Comparison of ENCODE assay signal across 10 cellular contexts in the genomic region with DNA sequence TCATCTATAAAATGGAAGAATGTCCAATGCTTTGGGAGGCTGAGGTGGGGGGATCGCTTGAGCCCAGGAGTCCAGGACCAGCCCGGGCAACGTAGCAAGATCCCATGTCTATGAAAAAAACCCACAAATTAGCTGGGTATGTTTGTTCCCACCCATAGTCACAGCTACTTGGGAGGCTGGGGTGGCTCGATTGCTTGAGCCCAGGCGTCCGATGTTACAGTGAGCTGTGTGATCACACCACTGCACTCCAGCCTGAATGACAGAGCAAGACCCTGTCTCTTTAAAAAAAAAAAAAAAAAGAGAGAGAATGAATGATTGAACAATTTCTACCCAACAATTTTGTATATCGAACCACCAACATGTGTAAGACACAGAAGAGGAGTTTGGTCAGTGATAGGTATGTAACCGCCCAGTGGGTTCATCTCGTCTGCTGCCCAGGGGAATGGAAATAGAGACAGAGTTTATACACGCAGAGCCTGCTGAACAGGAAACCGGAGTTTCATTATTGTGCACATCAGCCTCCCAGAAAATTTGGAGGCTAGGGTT. TPM values are rescaled to one million over a fixed set of nuclear protein-coding genes. Genes with fewer than 3 reads are reported as not detected.
DNase-seq lines count a peak whose midpoint lies in the region; ATAC-seq, FAIRE-seq and TF ChIP-seq lines count a peak whose summit lies in the region.
"Had no signal": no experiment of that assay in that cellular context is flagged by ENCODE, and none has a peak within 500 bp of the region (broad histone marks: within the 10 kb centered on the region; RNA-seq: fewer than 3 reads in every experiment).

No MANE protein-coding gene starts in this region.

- H3K27ac ChIP-seq in astrocyte (ENCODE audit: low read depth, low read length) = peak overlapping the region; percentile 80
- peak overlapping the region; percentile 87 to 92 (median 91) for H3K27ac ChIP-seq in upper lobe of left lung

- peak overlapping the region; percentile 81 for H3K9ac ChIP-seq in astrocyte (ENCODE audit: low read length)

- H3K4me1 ChIP-seq in astrocyte (ENCODE audit: insufficient read depth, low read length) = peaks cover 14% of the 10 kb centered on the region
- H3K4me1 ChIP-seq in mononuclear cell (ENCODE audit: insufficient read depth, low read length) = peaks cover 25% of the 10 kb centered on the region
- peaks cover 10 to 16% (median 15%) of the 10 kb centered on the region in 4 donors for H3K4me1 ChIP-seq in upper lobe of left lung
- H3K4me1 ChIP-seq: BE2C had no signal

- no peak for TF ChIP-seq EP300 in upper lobe of left lung (IDR thresholded peaks at IDR 0.05)

- WGBS in upper lobe of left lung, 2 donors = 82 to 85% methylated on average over 11 of the region's 11 CpGs

- no peak for TF ChIP-seq POLR2A in upper lobe of left lung (IDR thresholded peaks at IDR 0.05)

- peak overlapping the region; percentile 19 for H3K4me3 ChIP-seq in astrocyte (ENCODE audit: insufficient read depth, low read depth, low read length)
- H3K4me3 ChIP-seq in mononuclear cell (ENCODE audit: low read length) = peak overlapping the region; percentile 26
- H3K4me3 ChIP-seq in upper lobe of left lung = peak overlapping the region in 3 of 4 donors; percentile 13 to 31 (median 26)

- H3K27me3 ChIP-seq in astrocyte (ENCODE audit: insufficient read depth, low read length) = no peaks in the 10 kb centered on the region
- no peaks in the 10 kb centered on the region for H3K27me3 ChIP-seq in mononuclear cell (ENCODE audit: insufficient read depth, low read length)
- no peaks in the 10 kb centered on the region for H3K27me3 ChIP-seq in upper lobe of left lung
- H3K27me3 ChIP-seq: BE2C had no signal

- H3K27ac Mint-ChIP-seq in activated naive CD4-positive, alpha-beta T cell treated with anti-CD3 and anti-CD28 coated beads, Interleukin-2, amount 50 U/mL, for 24 hours = peak overlapping the region; percentile 83
- H3K27ac Mint-ChIP-seq in astrocyte (ENCODE audit: unreplicated experiment) = peak overlapping the region; percentile 93

- peak overlapping the region; percentile 65 for H2AFZ ChIP-seq in astrocyte (ENCODE audit: low read depth, low read length)

- no peak for DNase-seq in activated naive CD4-positive, alpha-beta T cell (lab: John Stamatoyannopoulos, UW)
- DNase-seq in astrocyte (ENCODE audit: low read depth) (no peak), upper lobe of left lung (no peak), occipital lobe (lab: John Stamatoyannopoulos, UW) (no peak), NCI-H2107 treated with DMSO at 0.1 percent for 48 hours (lab: John Stamatoyannopoulos, UW; ENCODE audit: unreplicated experiment) (no peak)
- DNase-seq: NCI-H524 treated with DMSO at 0.1 percent for 48 hours had no signal

- FAIRE-seq in astrocyte (lab: Jason Lieb, UNC) = no peak

- no peaks in the 10 kb centered on the region for H3K36me3 Mint-ChIP-seq in activated naive CD4-positive, alpha-beta T cell treated with anti-CD3 and anti-CD28 coated beads, Interleukin-2, amount 50 U/mL, for 24 hours
- H3K36me3 Mint-ChIP-seq in astrocyte (ENCODE audit: low read depth, unreplicated experiment) = no peaks in the 10 kb centered on the region

- H3K9me3 Mint-ChIP-seq in activated naive CD4-positive, alpha-beta T cell treated with anti-CD3 and anti-CD28 coated beads, Interleukin-2, amount 50 U/mL, for 24 hours = no peaks in the 10 kb centered on the region
- H3K9me3 Mint-ChIP-seq in astrocyte (ENCODE audit: unreplicated experiment) = no peaks in the 10 kb centered on the region

- TF ChIP-seq CTCF in astrocyte (IDR thresholded peaks at IDR 0.05; ENCODE audit: insufficient read depth, low read depth, low read length) = no peak
- no peak for TF ChIP-seq CTCF in upper lobe of left lung (IDR thresholded peaks at IDR 0.05)

- H3K4me1 Mint-ChIP-seq in activated naive CD4-positive, alpha-beta T cell treated with anti-CD3 and anti-CD28 coated beads, Interleukin-2, amount 50 U/mL, for 24 hours = peaks cover 12% of the 10 kb centered on the region
- peaks cover 10% of the 10 kb centered on the region for H3K4me1 Mint-ChIP-seq in astrocyte (ENCODE audit: low read depth, unreplicated experiment)

- H4K20me1 ChIP-seq in astrocyte (ENCODE audit: insufficient read depth, low read length) = no peaks in the 10 kb centered on the region

- H3K4me3 Mint-ChIP-seq in activated naive CD4-positive, alpha-beta T cell treated with anti-CD3 and anti-CD28 coated beads, Interleukin-2, amount 50 U/mL, for 24 hours = peak overlapping the region; percentile 76
- H3K4me3 Mint-ChIP-seq in astrocyte (ENCODE audit: unreplicated experiment) = no peak overlapping the region

- peak in 1 of 2 donors; percentile 5 for ATAC-seq in upper lobe of left lung (ENCODE audit: low FRiP score in 2 of 2)
- no peak for ATAC-seq in activated CD4-positive, CD25-positive, alpha-beta regulatory T cell treated with anti-CD3 and anti-CD28 coated beads, Interleukin-2, amount 50 U/mL, for 24 hours

- no peaks in the 10 kb centered on the region for H3K79me2 ChIP-seq in astrocyte (ENCODE audit: insufficient read depth, low read length)

- H3K4me2 ChIP-seq in astrocyte (ENCODE audit: low read length) = peak overlapping the region; percentile 78

- H3K36me3 ChIP-seq in astrocyte (ENCODE audit: insufficient read depth, low read length) = no peaks in the 10 kb centered on the region
- H3K36me3 ChIP-seq in upper lobe of left lung = no peaks in the 10 kb centered on the region
- H3K36me3 ChIP-seq: BE2C had no signal

- no peaks in the 10 kb centered on the region for H3K27me3 Mint-ChIP-seq in activated naive CD4-positive, alpha-beta T cell treated with anti-CD3 and anti-CD28 coated beads, Interleukin-2, amount 50 U/mL, for 24 hours
- H3K27me3 Mint-ChIP-seq in astrocyte (ENCODE audit: low read depth, unreplicated experiment) = no peaks in the 10 kb centered on the region

- H3K9me3 ChIP-seq in astrocyte (ENCODE audit: insufficient read depth, low read depth, low read length) = no peaks in the 10 kb centered on the region
- no peaks in the 10 kb centered on the region for H3K9me3 ChIP-seq in mononuclear cell (ENCODE audit: low read depth, low read length)
- peaks cover 0 to 4% (median 0%) of the 10 kb centered on the region in 4 donors for H3K9me3 ChIP-seq in upper lobe of left lung
- H3K9me3 ChIP-seq: BE2C had no signal

RNA-seq across cellular contexts. Expression of a gene that starts 26.2 kb away (rescaled TPM):
- total RNA-seq in astrocyte = 131 and 137 TPM in 2 replicates
- total RNA-seq in mononuclear cell = 63.6 TPM
- 100 to 1,000 TPM; 158 to 225 (median 173) TPM for total RNA-seq in upper lobe of left lung
- total RNA-seq in occipital lobe = 41.5 TPM

RNA-seq across cellular contexts. Expression of a gene that starts 36.8 kb away (rescaled TPM):
- 80.5 and 90.1 TPM in 2 replicates for total RNA-seq in astrocyte
- total RNA-seq in mononuclear cell = 3,538 TPM
- 1,000 to 10,000 TPM in 3 of 6 donors, 100 to 1,000 TPM in 3; 568 to 1,492 (median 904) TPM for total RNA-seq in upper lobe of left lung
- total RNA-seq in occipital lobe = 54.1 TPM
